ENCODE assay signal across 22 cellular contexts in genomic region chr6:30655743-30656094, GRCh38. TPM values are rescaled to one million over a fixed set of nuclear protein-coding genes. Genes with fewer than 3 reads are reported as not detected.
DNase-seq lines count a peak whose midpoint lies in the region; ATAC-seq and TF ChIP-seq lines count a peak whose summit lies in the region.
"Had no signal": no experiment of that assay in that cellular context is flagged by ENCODE, and none has a peak within 500 bp of the region (broad histone marks: within the 10 kb centered on the region; RNA-seq: fewer than 3 reads in every experiment).

No MANE protein-coding gene starts in this region.

- no peaks in the 10 kb centered on the region for H3K9me3 ChIP-seq in neural progenitor cell (ENCODE audit: low read depth)
- H3K9me3 ChIP-seq: BE2C, Caco-2 had no signal

- no peaks in the 10 kb centered on the region for H3K27me3 ChIP-seq in neural progenitor cell
- H3K27me3 ChIP-seq: BE2C had no signal

- peak overlapping the region; percentile 11 to 23 for H3K27ac Mint-ChIP-seq in activated naive CD4-positive, alpha-beta T cell treated with anti-CD3 and anti-CD28 coated beads, Interleukin-2, amount 50 U/mL, for 72 hours
- no peak overlapping the region for H3K27ac Mint-ChIP-seq in activated naive CD4-positive, alpha-beta T cell treated with anti-CD3 and anti-CD28 coated beads for 36 hours
- no peak overlapping the region for H3K27ac Mint-ChIP-seq in neural progenitor cell
- H3K27ac Mint-ChIP-seq: CD4-positive, alpha-beta T cell; H9; IgD-negative memory B cell had no signal

- no peaks in the 10 kb centered on the region for H3K9me3 Mint-ChIP-seq in activated naive CD4-positive, alpha-beta T cell treated with anti-CD3 and anti-CD28 coated beads, Interleukin-2, amount 50 U/mL, for 72 hours
- H3K9me3 Mint-ChIP-seq in activated naive CD4-positive, alpha-beta T cell treated with anti-CD3 and anti-CD28 coated beads for 36 hours: no peaks in the 10 kb centered on the region
- no peaks in the 10 kb centered on the region for H3K9me3 Mint-ChIP-seq in neural progenitor cell
- H3K9me3 Mint-ChIP-seq: CD4-positive, alpha-beta T cell; H9; IgD-negative memory B cell had no signal

- no peaks in the 10 kb centered on the region for H3K4me1 ChIP-seq in neural progenitor cell
- H3K4me1 ChIP-seq: BE2C, Caco-2 had no signal

- no peaks in the 10 kb centered on the region for H3F3A ChIP-seq in neural progenitor cell (ENCODE audit: low read depth)

- H3K27ac ChIP-seq in neural progenitor cell: no peak overlapping the region
- H3K27ac ChIP-seq: GM23248 had no signal

- no peaks in the 10 kb centered on the region for H3K4me1 Mint-ChIP-seq in activated naive CD4-positive, alpha-beta T cell treated with anti-CD3 and anti-CD28 coated beads for 36 hours (ENCODE audit: low read depth)
- no peaks in the 10 kb centered on the region for H3K4me1 Mint-ChIP-seq in neural progenitor cell
- H3K4me1 Mint-ChIP-seq: H9 had no signal

- H3K27me3 Mint-ChIP-seq in activated naive CD4-positive, alpha-beta T cell treated with anti-CD3 and anti-CD28 coated beads for 36 hours (ENCODE audit: low read depth): no peaks in the 10 kb centered on the region
- no peaks in the 10 kb centered on the region for H3K27me3 Mint-ChIP-seq in neural progenitor cell (ENCODE audit: insufficient read depth, low read depth)
- H3K27me3 Mint-ChIP-seq: CD4-positive, alpha-beta T cell; IgD-negative memory B cell had no signal

- no peak for ATAC-seq in activated naive CD4-positive, alpha-beta T cell treated with anti-CD3 and anti-CD28 coated beads, Interleukin-2, amount 50 U/mL, for 72 hours
- ATAC-seq in HG02840 (IDR thresholded peaks at IDR 0.05; ENCODE audit: low FRiP score, unreplicated experiment): no peak
- no peak for ATAC-seq in HG03565 (IDR thresholded peaks at IDR 0.05; ENCODE audit: unreplicated experiment)

- H3K79me2 ChIP-seq in neural progenitor cell (ENCODE audit: low read depth): no peaks in the 10 kb centered on the region

- H3K4me2 ChIP-seq in neural progenitor cell: no peak overlapping the region

- no peak overlapping the region for H2AFZ ChIP-seq in neural progenitor cell (replicated peaks)
- H2AFZ ChIP-seq: GM23248 had no signal

- H3K36me3 Mint-ChIP-seq in activated naive CD4-positive, alpha-beta T cell treated with anti-CD3 and anti-CD28 coated beads, Interleukin-2, amount 50 U/mL, for 72 hours: peaks cover 0 to 24% of the 10 kb centered on the region in 2 donors
- H3K36me3 Mint-ChIP-seq in activated naive CD4-positive, alpha-beta T cell treated with anti-CD3 and anti-CD28 coated beads for 36 hours (ENCODE audit: low read depth): peaks cover 23% of the 10 kb centered on the region
- H3K36me3 Mint-ChIP-seq in neural progenitor cell: peaks cover 35% of the 10 kb centered on the region

- H3K36me3 ChIP-seq in neural progenitor cell: no peaks in the 10 kb centered on the region

- CTCF ChIA-PET in activated naive CD4-positive, alpha-beta T cell treated with anti-CD3 and anti-CD28 coated beads for 36 hours (lab: Charles Lee): no interaction called here

- no peak overlapping the region for H3K9ac ChIP-seq in neural progenitor cell
- H3K9ac ChIP-seq: GM23248 had no signal

- H3K4me3 Mint-ChIP-seq in activated naive CD4-positive, alpha-beta T cell treated with anti-CD3 and anti-CD28 coated beads for 36 hours: no peak overlapping the region
- H3K4me3 Mint-ChIP-seq in neural progenitor cell: no peak overlapping the region
- H3K4me3 Mint-ChIP-seq: CD4-positive, alpha-beta T cell; H9; IgD-negative memory B cell had no signal

- no peaks in the 10 kb centered on the region for H4K20me1 ChIP-seq in neural progenitor cell (ENCODE audit: low read depth)

- no peak overlapping the region for H3K4me3 ChIP-seq in choroid plexus epithelial cell (ENCODE audit: low read depth, low read length)
- no peak overlapping the region for H3K4me3 ChIP-seq in neural progenitor cell
- H3K4me3 ChIP-seq: GM23248 had no signal

- TF ChIP-seq CTCF in choroid plexus epithelial cell (conservative IDR thresholded peaks at IDR 0.05; ENCODE audit: low read depth, low read length) (no peak), neural progenitor cell (IDR thresholded peaks at IDR 0.05) (no peak)

- intact Hi-C loops in activated naive CD4-positive, alpha-beta T cell treated with anti-CD3 and anti-CD28 coated beads for 36 hours (cut with micrococcal nuclease): no loop called here

- no peak for DNase-seq in activated naive CD4-positive, alpha-beta T cell treated with anti-CD3 and anti-CD28 coated beads, Interleukin-2, amount 50 U/mL, for 72 hours (ENCODE audit: low spot score in 2 of 2)
- DNase-seq in activated naive CD4-positive, alpha-beta T cell treated with anti-CD3 and anti-CD28 coated beads for 36 hours: no peak
- DNase-seq in EL (peak; percentile 25), choroid plexus epithelial cell (ENCODE audit: low read depth) (peak; percentile 33), neural progenitor cell (ENCODE audit: low spot score) (no peak)
- DNase-seq: BE2C; Caco-2; CD4-positive, alpha-beta T cell; DMS 273 treated with DMSO at 0.1 percent for 48 hours; DMS79 treated with DMSO at 0.1 percent for 48 hours; GM23248; H9; NCI-H1105; NCI-H146; NCI-H2081; NCI-H2171; NCI-H345; NCI-H524 treated with DMSO at 0.1 percent for 48 hours; OCI-M1 had no signal

RNA-seq across cellular contexts. Expression of gene C6orf136, which starts 8.8 kb away (rescaled TPM):
- 10 to 100 TPM; 20.5 to 81.5 TPM for total RNA-seq in activated naive CD4-positive, alpha-beta T cell treated with anti-CD3 and anti-CD28 coated beads, Interleukin-2, amount 50 U/mL, for 72 hours
- 10 to 100 TPM; 33.6 TPM for total RNA-seq in activated naive CD4-positive, alpha-beta T cell treated with anti-CD3 and anti-CD28 coated beads for 36 hours
- total RNA-seq in neural progenitor cell (ENCODE audit: low replicate concordance): 3.7 and 9.4 TPM in 2 replicates

RNA-seq across cellular contexts. Expression of gene DHX16, which starts 17.1 kb away (rescaled TPM):
- 10 to 100 TPM; 31.7 to 37.5 TPM for total RNA-seq in activated naive CD4-positive, alpha-beta T cell treated with anti-CD3 and anti-CD28 coated beads, Interleukin-2, amount 50 U/mL, for 72 hours
- 10 to 100 TPM; 25.7 to 27.7 TPM for total RNA-seq in activated naive CD4-positive, alpha-beta T cell treated with anti-CD3 and anti-CD28 coated beads for 36 hours
- total RNA-seq in neural progenitor cell (ENCODE audit: low replicate concordance): 17.6 and 29.2 TPM in 2 replicates

RNA-seq across cellular contexts. Expression of gene ATAT1, which starts 29.0 kb away (rescaled TPM):
- total RNA-seq in activated naive CD4-positive, alpha-beta T cell treated with anti-CD3 and anti-CD28 coated beads, Interleukin-2, amount 50 U/mL, for 72 hours: 10 to 100 TPM; 14.5 to 15.1 TPM
- total RNA-seq in activated naive CD4-positive, alpha-beta T cell treated with anti-CD3 and anti-CD28 coated beads for 36 hours: 1 to 10 TPM; 6.9 to 7.5 TPM
- total RNA-seq in neural progenitor cell (ENCODE audit: low replicate concordance): 17.9 and 18.7 TPM in 2 replicates

RNA-seq across cellular contexts. Expression of gene PPP1R18, which starts 30.7 kb away (rescaled TPM):
- 100 to 1,000 TPM; 184 to 274 TPM for total RNA-seq in activated naive CD4-positive, alpha-beta T cell treated with anti-CD3 and anti-CD28 coated beads, Interleukin-2, amount 50 U/mL, for 72 hours
- total RNA-seq in activated naive CD4-positive, alpha-beta T cell treated with anti-CD3 and anti-CD28 coated beads for 36 hours: 100 to 1,000 TPM; 112 to 115 TPM
- 10.2 and 25.4 TPM in 2 replicates for total RNA-seq in neural progenitor cell (ENCODE audit: low replicate concordance)

RNA-seq across cellular contexts. Expression of gene NRM, which starts 35.1 kb away (rescaled TPM):
- 10 to 100 TPM; 35.7 to 53.5 TPM for total RNA-seq in activated naive CD4-positive, alpha-beta T cell treated with anti-CD3 and anti-CD28 coated beads, Interleukin-2, amount 50 U/mL, for 72 hours
- 10 to 100 TPM; 31.0 to 32.0 TPM for total RNA-seq in activated naive CD4-positive, alpha-beta T cell treated with anti-CD3 and anti-CD28 coated beads for 36 hours
- 12.4 and 38.3 TPM in 2 replicates for total RNA-seq in neural progenitor cell (ENCODE audit: low replicate concordance)

Comparison
In these comparisons a context has a peak if more than half of its experiments do, and no peak if none do; other contexts are left out.
1. H3K27ac Mint-ChIP-seq: peak in activated naive CD4-positive, alpha-beta T cell treated with anti-CD3 and anti-CD28 coated beads, Interleukin-2, amount 50 U/mL, for 72 hours (2 of 2); none in activated naive CD4-positive, alpha-beta T cell treated with anti-CD3 and anti-CD28 coated beads for 36 hours (single experiment) and neural progenitor cell (single experiment).
2. DNase-seq: peak in EL (single experiment) and choroid plexus epithelial cell (single experiment); none in activated naive CD4-positive, alpha-beta T cell treated with anti-CD3 and anti-CD28 coated beads, Interleukin-2, amount 50 U/mL, for 72 hours (0 of 2), activated naive CD4-positive, alpha-beta T cell treated with anti-CD3 and anti-CD28 coated beads for 36 hours (single experiment) and neural progenitor cell (single experiment).